In genomic region chr11:12748561-12748960, GRCh38 we compare ENCODE assay signal across 29 cellular contexts.
"Had no signal": no experiment of that assay in that cellular context is flagged by ENCODE, and none has a peak within 500 bp of the region (broad histone marks: within the 10 kb centered on the region; RNA-seq: fewer than 3 reads in every experiment).

No MANE protein-coding gene starts in this region.

- H3K36me3 Mint-ChIP-seq: activated naive CD4-positive, alpha-beta T cell treated with anti-CD3 and anti-CD28 coated beads, Interleukin-2, amount 50 U/mL, for 72 hours; naive thymus-derived CD4-positive, alpha-beta T cell; stimulated activated memory B cell treated with anti-CD40 and anti-IgM and Interleukin-4, amounts not matched to agents 10 μg/mL and 1 μg/mL and 100 μg/mL, for 72 hours had no signal

- H3K4me3 ChIP-seq: esophagus squamous epithelium, left ventricle myocardium inferior, prostate gland, sigmoid colon, thyroid gland had no signal

- H3K27ac ChIP-seq: epithelial cell of prostate, esophagus squamous epithelium, left ventricle myocardium inferior, prostate gland, sigmoid colon, thyroid gland had no signal

- H3K4me1 ChIP-seq: prostate gland had no signal

- H3K4me1 Mint-ChIP-seq: activated CD4-positive, alpha-beta T cell treated with anti-CD3 and anti-CD28 coated beads, Interleukin-2, amount 10 ng/mL, durations not matched to agents 7 days and 5 days; central memory CD8-positive, alpha-beta T cell; naive thymus-derived CD4-positive, alpha-beta T cell; stimulated activated memory B cell treated with anti-CD40 and anti-IgM and Interleukin-4, amounts not matched to agents 10 μg/mL and 1 μg/mL and 100 μg/mL, for 72 hours; stimulated activated naive CD8-positive, alpha-beta T cell treated with anti-CD3 and anti-CD28 coated beads, Interleukin-15, amount 100 ng/mL, for 72 hours had no signal

- FAIRE-seq: bronchial epithelial cell, endometrium, frontal cortex, small intestine had no signal

- H3K4me3 Mint-ChIP-seq: activated CD4-positive, alpha-beta T cell treated with anti-CD3 and anti-CD28 coated beads, Interleukin-2, amount 10 ng/mL, durations not matched to agents 7 days and 5 days; activated CD8-positive, alpha-beta T cell treated with anti-CD3 and anti-CD28 coated beads for 36 hours; central memory CD8-positive, alpha-beta T cell; naive thymus-derived CD4-positive, alpha-beta T cell; stimulated activated memory B cell treated with anti-CD40 and anti-IgM and Interleukin-4, amounts not matched to agents 10 μg/mL and 1 μg/mL and 100 μg/mL, for 72 hours; stimulated activated naive CD8-positive, alpha-beta T cell treated with anti-CD3 and anti-CD28 coated beads, Interleukin-15, amount 100 ng/mL, for 72 hours had no signal

- H3K9me3 ChIP-seq: esophagus squamous epithelium, left ventricle myocardium inferior, prostate gland, sigmoid colon, thyroid gland had no signal

- H3K27me3 ChIP-seq: esophagus squamous epithelium, sigmoid colon, thyroid gland had no signal

- H3K36me3 ChIP-seq: esophagus squamous epithelium, left ventricle myocardium inferior, prostate gland, sigmoid colon, thyroid gland had no signal

- ATAC-seq: activated CD8-positive, alpha-beta T cell treated with anti-CD3 and anti-CD28 coated beads for 36 hours; activated naive CD4-positive, alpha-beta T cell treated with anti-CD3 and anti-CD28 coated beads, Interleukin-2, amount 50 U/mL, for 72 hours; naive thymus-derived CD4-positive, alpha-beta T cell; stimulated activated memory B cell treated with anti-CD40 and anti-IgM and Interleukin-4, amounts not matched to agents 10 μg/mL and 1 μg/mL and 100 μg/mL, for 72 hours; stimulated activated naive CD8-positive, alpha-beta T cell treated with anti-CD3 and anti-CD28 coated beads, Interleukin-15, amount 100 ng/mL, for 72 hours had no signal

- H3K9me3 Mint-ChIP-seq: activated CD4-positive, alpha-beta T cell treated with anti-CD3 and anti-CD28 coated beads, Interleukin-2, amount 10 ng/mL, durations not matched to agents 7 days and 5 days; activated CD8-positive, alpha-beta T cell treated with anti-CD3 and anti-CD28 coated beads for 36 hours; activated naive CD4-positive, alpha-beta T cell treated with anti-CD3 and anti-CD28 coated beads, Interleukin-2, amount 50 U/mL, for 72 hours; activated T-helper 2 cell treated with anti-CD3 and anti-CD28 coated beads, Interferon-gamma antibody, Interleukin-2, Interleukin-4, amounts not matched to agents 10 μg/mL and 5 μg/mL and 100 μg/mL, durations not matched to agents 14 hours and 24 hours and 36 hours; central memory CD8-positive, alpha-beta T cell; stimulated activated memory B cell treated with anti-CD40 and anti-IgM and Interleukin-4, amounts not matched to agents 10 μg/mL and 1 μg/mL and 100 μg/mL, for 72 hours; stimulated activated naive CD8-positive, alpha-beta T cell treated with anti-CD3 and anti-CD28 coated beads, Interleukin-15, amount 100 ng/mL, for 72 hours had no signal

- H3K27ac Mint-ChIP-seq: activated CD4-positive, alpha-beta T cell treated with anti-CD3 and anti-CD28 coated beads, Interleukin-2, amount 10 ng/mL, durations not matched to agents 7 days and 5 days; activated CD8-positive, alpha-beta T cell treated with anti-CD3 and anti-CD28 coated beads for 36 hours; activated naive CD4-positive, alpha-beta T cell treated with anti-CD3 and anti-CD28 coated beads, Interleukin-2, amount 50 U/mL, for 72 hours; activated T-helper 2 cell treated with anti-CD3 and anti-CD28 coated beads, Interferon-gamma antibody, Interleukin-2, Interleukin-4, amounts not matched to agents 10 μg/mL and 5 μg/mL and 100 μg/mL, durations not matched to agents 14 hours and 24 hours and 36 hours; naive thymus-derived CD4-positive, alpha-beta T cell; stimulated activated memory B cell treated with anti-CD40 and anti-IgM and Interleukin-4, amounts not matched to agents 10 μg/mL and 1 μg/mL and 100 μg/mL, for 72 hours; stimulated activated naive CD8-positive, alpha-beta T cell treated with anti-CD3 and anti-CD28 coated beads, Interleukin-15, amount 100 ng/mL, for 72 hours had no signal

- DNase-seq: activated CD4-positive, alpha-beta T cell treated with anti-CD3 and anti-CD28 coated beads for 1 hour; activated CD4-positive, alpha-beta T cell treated with anti-CD3 and anti-CD28 coated beads, Interleukin-2, amount 10 ng/mL, durations not matched to agents 7 days and 5 days; activated CD8-positive, alpha-beta T cell treated with anti-CD3 and anti-CD28 coated beads for 36 hours; activated T-cell treated with anti-CD3 and anti-CD28 coated beads, Interleukin-2, amount 50 U/mL, for 48 hours; dermis blood vessel endothelial cell; effector CD4-positive, alpha-beta T cell; esophagus squamous epithelium; glutamatergic neuron; islet precursor cell; left ventricle myocardium inferior; midbrain; naive thymus-derived CD4-positive, alpha-beta T cell; sigmoid colon; small intestine; stimulated activated CD4-positive, alpha-beta T cell treated with anti-CD3 and anti-CD28 coated beads, Interleukin-4, amount 100 ng/mL, for 24 hours; stimulated activated CD8-positive, alpha-beta memory T cell treated with anti-CD3 and anti-CD28 coated beads, Interleukin-4, amount 100 ng/mL, for 48 hours; stimulated activated naive CD8-positive, alpha-beta T cell treated with anti-CD3 and anti-CD28 coated beads, Interleukin-15, amount 100 ng/mL, for 72 hours; substantia nigra; T-helper 2 cell; thyroid gland had no signal
